ENCODE assay signal across 14 cellular contexts in genomic region chr2:205704101-205704741, GRCh38. TPM values are rescaled to one million over a fixed set of nuclear protein-coding genes. Genes with fewer than 3 reads are reported as not detected.
DNase-seq lines count a peak whose midpoint lies in the region; ATAC-seq and TF ChIP-seq lines count a peak whose summit lies in the region.
"Had no signal": no experiment of that assay in that cellular context is flagged by ENCODE, and none has a peak within 500 bp of the region (broad histone marks: within the 10 kb centered on the region; RNA-seq: fewer than 3 reads in every experiment).

No MANE protein-coding gene starts in this region.

- H3K27ac Mint-ChIP-seq in neural crest cell (ENCODE audit: unreplicated experiment) = peak overlapping the region; percentile 79
- H3K27ac Mint-ChIP-seq: naive thymus-derived CD8-positive, alpha-beta T cell; T-helper 1 cell treated with Interleukin-12 subunit alpha and Interleukin-12 subunit beta and Interleukin-4 antibody, amounts not matched to agents 30 μg/mL and 1 μg/mL, for 36 hours had no signal

- no peak for TF ChIP-seq CTCF in left ventricle myocardium inferior (IDR thresholded peaks at IDR 0.05; ENCODE audit: borderline replicate concordance)
- no peak for TF ChIP-seq CTCF in neural crest cell (conservative IDR thresholded peaks at IDR 0.05)
- TF ChIP-seq CTCF in vagina (IDR thresholded peaks at IDR 0.05) = no peak

- no peak for TF ChIP-seq POLR2A in vagina (IDR thresholded peaks at IDR 0.05)

- H3K27me3 Mint-ChIP-seq in neural crest cell (ENCODE audit: low read depth) = no peaks in the 10 kb centered on the region

- H3K36me3 Mint-ChIP-seq in neural crest cell (ENCODE audit: low read depth) = peaks cover 12% of the 10 kb centered on the region
- H3K36me3 Mint-ChIP-seq: naive thymus-derived CD8-positive, alpha-beta T cell had no signal

- peaks cover 71% of the 10 kb centered on the region for H3K4me1 Mint-ChIP-seq in neural crest cell

- ATAC-seq in esophagus mucosa (peak; percentile 21), HG03432 (IDR thresholded peaks at IDR 0.05; ENCODE audit: unreplicated experiment) (no peak), HG02981 (IDR thresholded peaks at IDR 0.05; ENCODE audit: unreplicated experiment) (no peak)
- ATAC-seq: body of pancreas; HCT116; naive thymus-derived CD8-positive, alpha-beta T cell had no signal

- DNase-seq in left ventricle myocardium inferior (no peak), cardiac septum (ENCODE audit: low spot score) (no peak), neural crest cell (ENCODE audit: low read depth, low spot score) (no peak), vagina (ENCODE audit: extremely low spot score in 2 of 2) (no peak), NCI-H526 treated with DMSO at 0.1 percent for 48 hours (lab: John Stamatoyannopoulos, UW) (no peak)
- DNase-seq: naive thymus-derived CD8-positive, alpha-beta T cell; NCI-H524; stimulated activated CD4-positive, alpha-beta T cell treated with anti-CD3 and anti-CD28 coated beads, Interleukin-2, amount 100 ng/mL, for 24 hours had no signal

- no peak overlapping the region for H3K4me3 Mint-ChIP-seq in neural crest cell
- H3K4me3 Mint-ChIP-seq: naive thymus-derived CD8-positive, alpha-beta T cell; T-helper 1 cell treated with Interleukin-12 subunit alpha and Interleukin-12 subunit beta and Interleukin-4 antibody, amounts not matched to agents 30 μg/mL and 1 μg/mL, for 36 hours had no signal

- H3K9me3 ChIP-seq in left ventricle myocardium inferior (replicated peaks) = no peaks in the 10 kb centered on the region
- no peaks in the 10 kb centered on the region for H3K9me3 ChIP-seq in vagina
- H3K9me3 ChIP-seq: body of pancreas had no signal

- H3K27me3 ChIP-seq in left ventricle myocardium inferior (ENCODE audit: low read depth) (no peaks in the 10 kb centered on the region), vagina (no peaks in the 10 kb centered on the region)
- H3K27me3 ChIP-seq: body of pancreas had no signal

- H3K27ac ChIP-seq in left ventricle myocardium inferior (replicated peaks) (peak overlapping the region; percentile 49), vagina (peak overlapping the region; percentile 58)
- H3K27ac ChIP-seq: body of pancreas had no signal

- H3K9me3 Mint-ChIP-seq in neural crest cell = no peaks in the 10 kb centered on the region
- H3K9me3 Mint-ChIP-seq: naive thymus-derived CD8-positive, alpha-beta T cell; T-helper 1 cell treated with Interleukin-12 subunit alpha and Interleukin-12 subunit beta and Interleukin-4 antibody, amounts not matched to agents 30 μg/mL and 1 μg/mL, for 36 hours had no signal

- intact Hi-C loops in left ventricle myocardium inferior (cut with micrococcal nuclease) (no loop called here), cardiac septum (cut with DNase I) (loop anchor here (5.0 to 10.0 kb wide), 2 partner anchors 53 to 1379 kb away; no protein-coding TSS in a partner anchor), vagina (cut with DNase I) (no loop called here)

- peaks cover 82% of the 10 kb centered on the region for H3K4me1 ChIP-seq in left ventricle myocardium inferior
- peaks cover 79% of the 10 kb centered on the region for H3K4me1 ChIP-seq in vagina

- H3K4me3 ChIP-seq in left ventricle myocardium inferior (no peak overlapping the region), vagina (no peak overlapping the region)
- H3K4me3 ChIP-seq: body of pancreas had no signal

- H3K36me3 ChIP-seq in left ventricle myocardium inferior = no peaks in the 10 kb centered on the region
- H3K36me3 ChIP-seq in vagina = no peaks in the 10 kb centered on the region

RNA-seq across cellular contexts. Expression of gene NRP2, which starts 21.9 kb away (rescaled TPM):
- total RNA-seq in left ventricle myocardium inferior (7.6 TPM), cardiac septum (11.7 TPM), esophagus mucosa (20.0 TPM), neural crest cell (90.3 and 93.5 TPM in 2 replicates), vagina (65.6 TPM)
